ENCODE assay signal across 8 cellular contexts in genomic region chr6:35687658-35688604, GRCh38. TPM values are rescaled to one million over a fixed set of nuclear protein-coding genes. Genes with fewer than 3 reads are reported as not detected.
DNase-seq lines count a peak whose midpoint lies in the region; ATAC-seq, FAIRE-seq and TF ChIP-seq lines count a peak whose summit lies in the region.

No MANE protein-coding gene starts in this region.

- POLR2A ChIA-PET in CD8-positive, alpha-beta memory T cell (lab: Charles Lee): interaction anchor here (1.2 to 2.6 kb wide), 6 partner anchors 18 to 85 kb away, joined by 4 to 15 read pairs (median 6); no protein-coding TSS in a partner anchor

- peak overlapping the region; percentile 61 to 99 (median 94) for H3K27ac Mint-ChIP-seq in CD8-positive, alpha-beta memory T cell

- peaks cover 0 to 15% (median 0%) of the 10 kb centered on the region in 3 donors for H3K36me3 Mint-ChIP-seq in CD8-positive, alpha-beta memory T cell

- no peaks in the 10 kb centered on the region for H3K27me3 ChIP-seq in CD8-positive, alpha-beta memory T cell (ENCODE audit: insufficient read depth, low read length, poor library complexity, severe bottlenecking)
- no peaks in the 10 kb centered on the region for H3K27me3 ChIP-seq in RWPE2 (ENCODE audit: insufficient read depth, poor library complexity, severe bottlenecking)
- H3K27me3 ChIP-seq in heart left ventricle: no peaks in the 10 kb centered on the region
- H3K27me3 ChIP-seq in trophoblast cell (ENCODE audit: insufficient read depth, low read length): peaks cover 5% of the 10 kb centered on the region

- intact Hi-C loops in heart left ventricle (cut with DNase I): loop anchor here (2.0 to 10.0 kb wide), 11 partner anchors 39 to 106 kb away; partner anchors contain the start of gene ARMC12 (in 2 of the 10)

- no peak overlapping the region for H4K91ac ChIP-seq in trophoblast cell (ENCODE audit: low read depth, low read length)

- 0 to 1% (median 1%) methylated on average over 24 to 100 of the region's 100 CpGs for WGBS in heart left ventricle, 4 donors
- WGBS in trophoblast cell (ENCODE audit: extremely low coverage, insufficient coverage, insufficient read length): no CpG with 5 or more reads among the region's 100 CpGs

- H3K23ac ChIP-seq in trophoblast cell (ENCODE audit: low read length): no peak overlapping the region

- TF ChIP-seq POLR2A in heart left ventricle (IDR thresholded peaks at IDR 0.05): no peak

- no peak overlapping the region for H4K12ac ChIP-seq in trophoblast cell (ENCODE audit: low read depth, low read length)

- no peak overlapping the region for H2AK5ac ChIP-seq in trophoblast cell (ENCODE audit: low read length)

- H3K4me3 ChIP-seq in CD8-positive, alpha-beta memory T cell (ENCODE audit: low read length): peak overlapping the region; percentile 89
- H3K4me3 ChIP-seq in RWPE2 (ENCODE audit: severe bottlenecking) (peak overlapping the region; percentile 97), heart left ventricle (peak overlapping the region; percentile 83 to 100 (median 91)), trophoblast cell (ENCODE audit: low read depth, low read length) (peak overlapping the region; percentile 80)

- no peak overlapping the region for H2BK120ac ChIP-seq in trophoblast cell (ENCODE audit: insufficient read depth, low read length, poor library complexity)

- no peak overlapping the region for H3K4ac ChIP-seq in trophoblast cell (ENCODE audit: low read depth, low read length)

- ATAC-seq in GM19455 (IDR thresholded peaks at IDR 0.05; ENCODE audit: unreplicated experiment): peak; percentile 44
- ATAC-seq in HG03521 (IDR thresholded peaks at IDR 0.05; ENCODE audit: unreplicated experiment): peak; percentile 29
- ATAC-seq in RWPE2 (ENCODE audit: low read depth): peak; percentile 48
- ATAC-seq in heart left ventricle: peak; percentile 22 to 40 (median 35)

- peak overlapping the region; percentile 67 for H3K27ac ChIP-seq in CD8-positive, alpha-beta memory T cell (ENCODE audit: low read depth, low read length)
- H3K27ac ChIP-seq in RWPE2 (ENCODE audit: poor library complexity, severe bottlenecking) (peak overlapping the region; percentile 82), heart left ventricle (peak overlapping the region; percentile 85 to 99 (median 94)), trophoblast cell (ENCODE audit: low read depth, low read length) (no peak overlapping the region)

- CTCF ChIA-PET in CD8-positive, alpha-beta memory T cell (lab: Charles Lee): interaction anchor here (0.7 to 2.8 kb wide), 10 partner anchors 11 to 104 kb away, joined by 3 to 16 read pairs (median 4); partner anchors contain the start of gene ARMC12

- H3K79me1 ChIP-seq in trophoblast cell (ENCODE audit: low read length): no peaks in the 10 kb centered on the region

- no peaks in the 10 kb centered on the region for H3K27me3 Mint-ChIP-seq in CD8-positive, alpha-beta memory T cell

- H3K9me3 ChIP-seq in CD8-positive, alpha-beta memory T cell (ENCODE audit: low read length): no peaks in the 10 kb centered on the region
- no peaks in the 10 kb centered on the region for H3K9me3 ChIP-seq in RWPE2 (ENCODE audit: severe bottlenecking)
- no peaks in the 10 kb centered on the region for H3K9me3 ChIP-seq in heart left ventricle
- H3K9me3 ChIP-seq in trophoblast cell (ENCODE audit: insufficient read depth, low read depth, low read length): peaks cover 2% of the 10 kb centered on the region

- H3K4me1 Mint-ChIP-seq in CD8-positive, alpha-beta memory T cell: peaks cover 17 to 33% (median 27%) of the 10 kb centered on the region in 3 donors

- H4K8ac ChIP-seq in trophoblast cell (ENCODE audit: low read depth, low read length): no peak overlapping the region

- H3K4me1 ChIP-seq in CD8-positive, alpha-beta memory T cell (ENCODE audit: insufficient read depth, low read length): peaks cover 7% of the 10 kb centered on the region
- H3K4me1 ChIP-seq in RWPE2 (ENCODE audit: insufficient read depth, poor library complexity, severe bottlenecking) (peaks cover 15% of the 10 kb centered on the region), heart left ventricle (peaks cover 0 to 74% (median 22%) of the 10 kb centered on the region in 12 donors), trophoblast cell (ENCODE audit: control insufficient read depth in 1 of 2, insufficient read depth in 2 of 2, low read length in 2 of 2) (peaks cover 3 to 4% of the 10 kb centered on the region in 2 experiments)

- H3K79me2 ChIP-seq in trophoblast cell (ENCODE audit: control insufficient read depth, insufficient read depth, low read length, poor library complexity): no peaks in the 10 kb centered on the region

- FAIRE-seq in urothelium cell line (lab: Jason Lieb, UNC): no peak

- H3K9me3 Mint-ChIP-seq in CD8-positive, alpha-beta memory T cell: no peaks in the 10 kb centered on the region

- H2AFZ ChIP-seq in trophoblast cell (ENCODE audit: insufficient read depth, low read length, poor library complexity): peak overlapping the region; percentile 35

- H3K14ac ChIP-seq in trophoblast cell (ENCODE audit: low read length): no peak overlapping the region

- peak; percentile 34 to 64 (median 46) for DNase-seq in CD8-positive, alpha-beta memory T cell
- peak; percentile 70 for DNase-seq in RWPE2 (ENCODE audit: low spot score)
- DNase-seq in activated naive CD4-positive, alpha-beta T cell treated with anti-CD3 and anti-CD28 coated beads, Interleukin-2, amount 50 U/mL, for 16 hours: peak; percentile 58
- DNase-seq in heart left ventricle: peak; percentile 56 to 81 (median 63)
- DNase-seq in trophoblast cell: peak in 1 of 2 donors; percentile 39
- peak; percentile 62 for DNase-seq in urothelium cell line (ENCODE audit: low spot score)

- H3K18ac ChIP-seq in trophoblast cell (ENCODE audit: low read length): no peak overlapping the region

- no peak overlapping the region for H3K9ac ChIP-seq in trophoblast cell (ENCODE audit: low read length)

- no peak overlapping the region for H2BK12ac ChIP-seq in trophoblast cell (ENCODE audit: low read length)

- no peaks in the 10 kb centered on the region for H3K36me3 ChIP-seq in CD8-positive, alpha-beta memory T cell (ENCODE audit: insufficient read depth, low read length)
- peaks cover 48% of the 10 kb centered on the region for H3K36me3 ChIP-seq in RWPE2 (ENCODE audit: low read depth)
- H3K36me3 ChIP-seq in heart left ventricle: peaks cover 0 to 14% (median 6%) of the 10 kb centered on the region in 9 donors
- no peaks in the 10 kb centered on the region for H3K36me3 ChIP-seq in trophoblast cell (ENCODE audit: control insufficient read depth in 1 of 2, insufficient read depth in 2 of 2, low read length in 2 of 2)

- TF ChIP-seq CTCF in RWPE2 (IDR thresholded peaks at IDR 0.05; ENCODE audit: poor library complexity, severe bottlenecking) (no peak), heart left ventricle (IDR thresholded peaks at IDR 0.05) (peak in 2 of 12 donors; percentile 3 to 4)

- no peak overlapping the region for H2BK5ac ChIP-seq in trophoblast cell (ENCODE audit: low read depth, low read length, poor library complexity)

- H3K4me2 ChIP-seq in trophoblast cell (ENCODE audit: low read length): peak overlapping the region; percentile 96

- peak overlapping the region; percentile 92 to 100 (median 97) for H3K4me3 Mint-ChIP-seq in CD8-positive, alpha-beta memory T cell

RNA-seq across cellular contexts. Expression of gene FKBP5, which starts 0.8 kb away (rescaled TPM):
- 10 to 100 TPM; 55.7 to 58.8 TPM for total RNA-seq in CD8-positive, alpha-beta memory T cell
- polyA plus RNA-seq in CD8-positive, alpha-beta memory T cell: 192 TPM
- 100 to 1,000 TPM in 5 of 9 donors, 10 to 100 TPM in 4; 19.7 to 175 (median 104) TPM for total RNA-seq in heart left ventricle
- 100 to 1,000 TPM in 1 of 2 donors, 10 to 100 TPM in 1; 36.4 to 351 TPM for polyA plus RNA-seq in heart left ventricle
- 1.1 and 1.2 TPM in 2 replicates for polyA plus RNA-seq in trophoblast cell (2013)

RNA-seq across cellular contexts. Expression of gene ARMC12, which starts 48.9 kb away (rescaled TPM):
- under 1 TPM; 0.37 to 0.38 TPM for total RNA-seq in CD8-positive, alpha-beta memory T cell
- 0.26 TPM for polyA plus RNA-seq in CD8-positive, alpha-beta memory T cell
- total RNA-seq in heart left ventricle: under 1 TPM in 3 of 9 donors, not detected in 6; 0.19 to 0.72 (median 0.33) TPM
- polyA plus RNA-seq in heart left ventricle: under 1 TPM; 0.19 to 0.27 TPM
- 0.15 and 0.18 TPM in 2 replicates for polyA plus RNA-seq in trophoblast cell (2013)
